In the genomic region with DNA sequence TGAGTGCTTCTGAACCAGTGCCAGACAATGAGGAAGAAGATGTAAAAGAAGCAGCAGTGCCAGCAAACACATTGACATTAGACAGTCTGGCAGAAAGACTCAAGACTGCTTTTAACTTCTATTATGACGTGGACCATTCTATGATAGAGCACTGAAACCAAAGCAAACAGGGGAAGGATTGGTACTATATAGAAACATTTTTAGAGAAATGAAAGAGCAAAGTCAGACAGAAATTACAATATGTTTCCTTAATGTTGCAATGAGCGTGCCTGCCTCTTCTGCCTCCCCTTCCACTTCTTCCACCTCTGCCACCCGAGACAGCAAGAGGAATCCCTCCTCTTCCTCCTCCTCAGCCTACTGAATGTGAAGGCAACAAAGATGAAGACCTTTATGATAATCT, we compare ENCODE assay signal across 11 cellular contexts. TPM values are rescaled to one million over a fixed set of nuclear protein-coding genes. Genes with fewer than 3 reads are reported as not detected.
A peak's percentile ranks its signal among the peaks of the same experiment; 100 is the strongest.
DNase-seq lines count a peak whose midpoint lies in the region; ATAC-seq lines count a peak whose summit lies in the region.
"Had no signal": no experiment of that assay in that cellular context is flagged by ENCODE, and none has a peak within 500 bp of the region (broad histone marks: within the 10 kb centered on the region; RNA-seq: fewer than 3 reads in every experiment).

No MANE protein-coding gene starts in this region.

- H3K4me3 ChIP-seq in naive thymus-derived CD4-positive, alpha-beta T cell (ENCODE audit: low read length): no peak overlapping the region
- H3K4me3 ChIP-seq: SJSA1, suprapubic skin had no signal

- H3K27ac ChIP-seq in naive thymus-derived CD4-positive, alpha-beta T cell (ENCODE audit: low read depth, low read length): no peak overlapping the region
- H3K27ac ChIP-seq: SJSA1, suprapubic skin had no signal

- no peaks in the 10 kb centered on the region for H3K4me1 ChIP-seq in naive thymus-derived CD4-positive, alpha-beta T cell (ENCODE audit: control insufficient read depth in 2 of 2, insufficient read depth in 2 of 2, low read length in 2 of 2)
- H3K4me1 ChIP-seq: SJSA1, suprapubic skin had no signal

- POLR2A ChIA-PET in naive thymus-derived CD4-positive, alpha-beta T cell (lab: Charles Lee): no interaction called here

- intact Hi-C loops in naive thymus-derived CD4-positive, alpha-beta T cell (cut with micrococcal nuclease): loop anchor here (1.0 to 5.0 kb wide), 4 partner anchors 255 to 300 kb away; no protein-coding TSS in a partner anchor

- H3K4me1 Mint-ChIP-seq in naive thymus-derived CD4-positive, alpha-beta T cell: peaks cover 0 to 2% (median 0%) of the 10 kb centered on the region in 7 donors

- H3K27me3 Mint-ChIP-seq in naive thymus-derived CD4-positive, alpha-beta T cell: no peaks in the 10 kb centered on the region

- CTCF ChIA-PET in naive thymus-derived CD4-positive, alpha-beta T cell (lab: Charles Lee): interaction anchor here (0.7 to 0.8 kb wide), 2 partner anchors 29 to 1440 kb away, joined by 3 to 4 read pairs; no protein-coding TSS in a partner anchor

- no peak overlapping the region for H3K4me3 Mint-ChIP-seq in naive thymus-derived CD4-positive, alpha-beta T cell

- DNase-seq in naive thymus-derived CD4-positive, alpha-beta T cell: no peak
- DNase-seq in central memory CD4-positive, alpha-beta T cell: no peak
- DNase-seq in OCI-M1 (lab: John Stamatoyannopoulos, UW) (no peak), islet precursor cell (no peak), DMS153 treated with DMSO at 0.1 percent for 48 hours (lab: John Stamatoyannopoulos, UW; ENCODE audit: unreplicated experiment) (no peak)
- DNase-seq: KBM-7 had no signal

- ATAC-seq in GM18873 (IDR thresholded peaks at IDR 0.05; ENCODE audit: low FRiP score, unreplicated experiment) (peak; percentile 95), HG02571 (IDR thresholded peaks at IDR 0.05; ENCODE audit: unreplicated experiment) (peak; percentile 86), HG03520 (IDR thresholded peaks at IDR 0.05; ENCODE audit: unreplicated experiment) (peak; percentile 89)
- peak; percentile 87 for ATAC-seq in naive thymus-derived CD4-positive, alpha-beta T cell

- H3K9me3 Mint-ChIP-seq in naive thymus-derived CD4-positive, alpha-beta T cell: no peaks in the 10 kb centered on the region

- no peaks in the 10 kb centered on the region for H3K27me3 ChIP-seq in naive thymus-derived CD4-positive, alpha-beta T cell (ENCODE audit: control insufficient read depth in 2 of 2, insufficient read depth in 2 of 2, low read length in 2 of 2)
- H3K27me3 ChIP-seq: SJSA1, suprapubic skin had no signal

- no peak overlapping the region for H3K27ac Mint-ChIP-seq in naive thymus-derived CD4-positive, alpha-beta T cell

- H3K36me3 ChIP-seq in naive thymus-derived CD4-positive, alpha-beta T cell (ENCODE audit: control insufficient read depth in 2 of 3, insufficient read depth in 3 of 3, low read length in 3 of 3): peaks cover 0 to 12% (median 0%) of the 10 kb centered on the region in 3 experiments

- H3K9me3 ChIP-seq in naive thymus-derived CD4-positive, alpha-beta T cell (ENCODE audit: control insufficient read depth in 2 of 3, low read length in 3 of 3): no peaks in the 10 kb centered on the region
- H3K9me3 ChIP-seq: SJSA1, suprapubic skin had no signal

- peaks cover 0 to 29% (median 23%) of the 10 kb centered on the region in 5 donors for H3K36me3 Mint-ChIP-seq in naive thymus-derived CD4-positive, alpha-beta T cell

RNA-seq across cellular contexts. Expression of a gene that starts 39.7 kb away (rescaled TPM):
- total RNA-seq in naive thymus-derived CD4-positive, alpha-beta T cell: 10 to 100 TPM; 12.9 to 19.8 (median 18.9) TPM
- 1 to 10 TPM; 8.8 TPM for polyA plus RNA-seq in naive thymus-derived CD4-positive, alpha-beta T cell

RNA-seq across cellular contexts. Expression of a gene that starts 39.8 kb away (rescaled TPM):
- total RNA-seq in naive thymus-derived CD4-positive, alpha-beta T cell: 1 to 10 TPM; 1.5 to 2.7 (median 2.1) TPM
- polyA plus RNA-seq in naive thymus-derived CD4-positive, alpha-beta T cell: 1 to 10 TPM; 6.6 to 9.5 TPM

RNA-seq across cellular contexts. Expression of a gene that starts 53.7 kb away (rescaled TPM):
- total RNA-seq in naive thymus-derived CD4-positive, alpha-beta T cell: under 1 TPM in 3 of 5 experiments, not detected in 2; 0.11 to 0.84 (median 0.69) TPM
- polyA plus RNA-seq in naive thymus-derived CD4-positive, alpha-beta T cell: not detected
- total RNA-seq: SJSA1 had no signal

RNA-seq across cellular contexts. Expression of a gene that starts 58.0 kb away (rescaled TPM):
- 10 to 100 TPM in 3 of 5 experiments, 1 to 10 TPM in 2; 4.0 to 16.6 (median 13.7) TPM for total RNA-seq in naive thymus-derived CD4-positive, alpha-beta T cell
- 10 to 100 TPM; 11.2 to 11.4 TPM for polyA plus RNA-seq in naive thymus-derived CD4-positive, alpha-beta T cell
